9 cellular contexts compared by ENCODE assay signal in the genomic region with DNA sequence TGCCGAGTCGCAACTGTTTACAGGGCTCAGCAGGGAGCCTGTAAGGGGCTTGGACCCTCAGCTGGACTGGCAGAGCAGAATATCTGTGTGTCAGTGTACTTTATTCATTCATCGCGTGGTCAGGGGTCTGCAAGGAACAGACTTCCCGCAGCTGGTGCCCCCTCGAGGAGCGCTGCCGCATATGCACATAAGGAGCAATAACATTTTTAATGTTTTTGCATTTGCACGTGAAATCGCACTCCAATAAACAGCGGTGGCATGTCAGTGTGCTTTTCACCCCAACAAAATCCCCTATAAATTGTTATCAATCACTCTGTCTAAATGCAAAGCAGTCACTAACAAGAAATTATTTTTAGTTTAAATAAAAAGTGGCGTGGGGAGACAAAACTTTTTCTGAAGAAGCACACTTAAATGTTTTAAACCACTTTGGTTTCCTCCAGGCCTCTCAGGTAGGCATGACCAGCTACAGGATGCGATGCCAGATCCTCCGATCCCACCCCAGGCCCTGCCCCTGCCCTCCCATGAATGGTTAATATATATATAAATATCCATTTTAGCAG. TPM values are rescaled to one million over a fixed set of nuclear protein-coding genes. Genes with fewer than 3 reads are reported as not detected.
A peak's percentile ranks its signal among the peaks of the same experiment; 100 is the strongest.
DNase-seq lines count a peak whose midpoint lies in the region; ATAC-seq and TF ChIP-seq lines count a peak whose summit lies in the region.
"Had no signal": no experiment of that assay in that cellular context is flagged by ENCODE, and none has a peak within 500 bp of the region (broad histone marks: within the 10 kb centered on the region; RNA-seq: fewer than 3 reads in every experiment).

No MANE protein-coding gene starts in this region.

- no peaks in the 10 kb centered on the region for H3K36me3 Mint-ChIP-seq in mesothelial cell of epicardium

- peak overlapping the region; percentile 87 for H3K4me3 Mint-ChIP-seq in mesothelial cell of epicardium

- no peaks in the 10 kb centered on the region for H3K9me3 Mint-ChIP-seq in mesothelial cell of epicardium

- peaks cover 7% of the 10 kb centered on the region for H3K4me1 Mint-ChIP-seq in mesothelial cell of epicardium

- no peaks in the 10 kb centered on the region for H3K9me3 ChIP-seq in ectodermal cell (ENCODE audit: control insufficient read depth, low read length)
- no peaks in the 10 kb centered on the region for H3K9me3 ChIP-seq in uterus
- H3K9me3 ChIP-seq: neutrophil had no signal

- peak; percentile 62 for TF ChIP-seq CTCF in mesothelial cell of epicardium (IDR thresholded peaks at IDR 0.05; ENCODE audit: unreplicated experiment)
- peak; percentile 13 to 45 (median 29) for TF ChIP-seq CTCF in uterus (IDR thresholded peaks at IDR 0.05)

- H3K4me1 ChIP-seq in ectodermal cell (ENCODE audit: control insufficient read depth, insufficient read depth, low read length) (no peaks in the 10 kb centered on the region), uterus (no peaks in the 10 kb centered on the region)

- ATAC-seq in HG03045 (IDR thresholded peaks at IDR 0.05; ENCODE audit: unreplicated experiment) = peak; percentile 19
- no peak for ATAC-seq in HG03108 (IDR thresholded peaks at IDR 0.05; ENCODE audit: unreplicated experiment)

- peaks cover 52% of the 10 kb centered on the region for H3K27me3 Mint-ChIP-seq in mesothelial cell of epicardium (ENCODE audit: low read depth)

- H3K27ac ChIP-seq in ectodermal cell (ENCODE audit: insufficient read depth, low read depth, low read length, poor library complexity, severe bottlenecking) (no peak overlapping the region), uterus (no peak overlapping the region)
- H3K27ac ChIP-seq: neutrophil had no signal

- H3K27me3 ChIP-seq in ectodermal cell (ENCODE audit: control insufficient read depth, insufficient read depth, low read length, poor library complexity, severe bottlenecking) (peaks cover 7% of the 10 kb centered on the region), uterus (no peaks in the 10 kb centered on the region)

- H3K27ac Mint-ChIP-seq in mesothelial cell of epicardium = no peak overlapping the region

- intact Hi-C loops in uterus (cut with DNase I; ENCODE audit: low total_unique reads) = no loop called here

- H3K36me3 ChIP-seq in ectodermal cell (ENCODE audit: control insufficient read depth, insufficient read depth, low read length) (no peaks in the 10 kb centered on the region), uterus (no peaks in the 10 kb centered on the region)
- H3K36me3 ChIP-seq: neutrophil had no signal

- DNase-seq in activated naive CD4-positive, alpha-beta T cell treated with Interleukin-2 at 50 U/mL for 16 hours = peak; percentile 4
- DNase-seq in activated naive CD4-positive, alpha-beta T cell (lab: John Stamatoyannopoulos, UW) = no peak
- DNase-seq in SK-MEL-5 (ENCODE audit: low read depth, low spot score) = peak; percentile 2
- peak in 1 of 2 experiments; percentile 64 for DNase-seq in mesothelial cell of epicardium (ENCODE audit: low spot score in 2 of 2, unreplicated experiment in 2 of 2)
- peak in 1 of 2 donors; percentile 34 for DNase-seq in uterus

- WGBS in ectodermal cell, 2 experiments = 21 to 34% methylated on average over 12 to 14 of the region's 14 CpGs

- in situ Hi-C loops in SK-MEL-5 (cut with HindIII; ENCODE audit: low pct_unique_long_range_greater_than_20kb, low sequenced_read_pairs) = no loop called here

- H3K4me3 ChIP-seq in ectodermal cell (ENCODE audit: insufficient read depth, low read depth, low read length) (peak overlapping the region; percentile 54), uterus (peak overlapping the region; percentile 16 to 53)

- TF ChIP-seq POLR2A in uterus (IDR thresholded peaks at IDR 0.05) = no peak

RNA-seq across cellular contexts. Expression of a gene that starts 3.5 kb away (rescaled TPM):
- total RNA-seq in SK-MEL-5 (2014; rRNA removed; shearing (Covaris generic)) = not detected in 2 replicates
- polyA plus RNA-seq in SK-MEL-5 (2015; cell fraction: cytosol; rRNA removed) = not detected in 2 replicates
- not detected in 2 replicates for polyA plus RNA-seq in SK-MEL-5 (2015; cell fraction: nucleus; rRNA removed)
- polyA plus RNA-seq in ectodermal cell (2013, experiment 1 of 4) = 0.39 TPM
- 0.21 TPM for polyA plus RNA-seq in ectodermal cell (2013, experiment 2 of 4)
- 0.27 TPM for polyA plus RNA-seq in ectodermal cell (2013, experiment 3 of 4)
- 0.36 TPM for polyA plus RNA-seq in ectodermal cell (2013, experiment 4 of 4)
- total RNA-seq in mesothelial cell of epicardium (0.23 TPM in 1 of 3 replicates, not detected in the others), uterus (10 to 100 TPM in 1 of 4 donors, 1 to 10 TPM in 2, under 1 TPM in 1; 0.77 to 14.1 (median 2.7) TPM)

Comparison
In these comparisons a context has a peak if more than half of its experiments do, and no peak if none do; other contexts are left out.
1. DNase-seq: peak in activated naive CD4-positive, alpha-beta T cell treated with Interleukin-2 at 50 U/mL for 16 hours (single experiment) and SK-MEL-5 (single experiment); none in activated naive CD4-positive, alpha-beta T cell (0 of 4).